In genomic region chr12:67782573-67782972, GRCh38 we compare ENCODE assay signal across 25 cellular contexts.
"Had no signal": no experiment of that assay in that cellular context is flagged by ENCODE, and none has a peak within 500 bp of the region (broad histone marks: within the 10 kb centered on the region; RNA-seq: fewer than 3 reads in every experiment).

No MANE protein-coding gene starts in this region.

- DNase-seq: colonic mucosa; cortex of kidney; dermis blood vessel endothelial cell; dorsolateral prefrontal cortex; effector CD4-positive, alpha-beta T cell; effector CD8-positive, alpha-beta T cell; effector memory CD4-positive, alpha-beta T cell; effector memory CD8-positive, alpha-beta T cell; endodermal cell; erythroblast; esophagus squamous epithelium; foreskin fibroblast; foreskin keratinocyte; foreskin melanocyte; gastrocnemius medialis; glutamatergic neuron; head of caudate nucleus; heart left ventricle; heart right ventricle had no signal

- H3K4me3 ChIP-seq: colonic mucosa, coronary artery, dorsolateral prefrontal cortex, esophagus muscularis mucosa, esophagus squamous epithelium, gastrocnemius medialis, gastroesophageal sphincter, heart left ventricle, heart right ventricle had no signal

- H3K9me3 ChIP-seq: colonic mucosa, esophagus muscularis mucosa, esophagus squamous epithelium, gastrocnemius medialis, gastroesophageal sphincter, heart left ventricle, heart right ventricle had no signal

- H3K36me3 ChIP-seq: colonic mucosa, esophagus muscularis mucosa, esophagus squamous epithelium, gastrocnemius medialis, gastroesophageal sphincter, heart left ventricle, heart right ventricle had no signal

- ATAC-seq: effector memory CD8-positive, alpha-beta T cell; esophagus mucosa; foreskin keratinocyte; gastrocnemius medialis; gastroesophageal sphincter had no signal

- H3K9me3 Mint-ChIP-seq: dendritic cell treated with granulocyte-macrophage colony-stimulating factor and Interleukin-4, amounts not matched to agents 40 ng/mL and 50 ng/mL, for 4 days; effector memory CD8-positive, alpha-beta T cell; endodermal cell had no signal

- H3K4me1 Mint-ChIP-seq: endodermal cell had no signal

- H3K27me3 ChIP-seq: colonic mucosa, dorsolateral prefrontal cortex, esophagus muscularis mucosa, esophagus squamous epithelium, foreskin keratinocyte, gastrocnemius medialis, gastroesophageal sphincter, heart left ventricle, heart right ventricle had no signal

- H3K4me3 Mint-ChIP-seq: dendritic cell treated with granulocyte-macrophage colony-stimulating factor and Interleukin-4, amounts not matched to agents 40 ng/mL and 50 ng/mL, for 4 days; effector memory CD8-positive, alpha-beta T cell; endodermal cell had no signal

- H3K27me3 Mint-ChIP-seq: dendritic cell treated with granulocyte-macrophage colony-stimulating factor and Interleukin-4, amounts not matched to agents 40 ng/mL and 50 ng/mL, for 4 days; effector memory CD8-positive, alpha-beta T cell had no signal

- H3K27ac Mint-ChIP-seq: dendritic cell treated with granulocyte-macrophage colony-stimulating factor and Interleukin-4, amounts not matched to agents 40 ng/mL and 50 ng/mL, for 4 days; effector memory CD8-positive, alpha-beta T cell; endodermal cell had no signal

- H3K27ac ChIP-seq: colonic mucosa, coronary artery, dorsolateral prefrontal cortex, epithelial cell of prostate, esophagus muscularis mucosa, esophagus squamous epithelium, foreskin keratinocyte, gastrocnemius medialis, gastroesophageal sphincter had no signal

- H3K4me1 ChIP-seq: colonic mucosa, esophagus muscularis mucosa, foreskin keratinocyte, gastroesophageal sphincter had no signal
